Comparison of ENCODE assay signal across 28 cellular contexts in the genomic region with DNA sequence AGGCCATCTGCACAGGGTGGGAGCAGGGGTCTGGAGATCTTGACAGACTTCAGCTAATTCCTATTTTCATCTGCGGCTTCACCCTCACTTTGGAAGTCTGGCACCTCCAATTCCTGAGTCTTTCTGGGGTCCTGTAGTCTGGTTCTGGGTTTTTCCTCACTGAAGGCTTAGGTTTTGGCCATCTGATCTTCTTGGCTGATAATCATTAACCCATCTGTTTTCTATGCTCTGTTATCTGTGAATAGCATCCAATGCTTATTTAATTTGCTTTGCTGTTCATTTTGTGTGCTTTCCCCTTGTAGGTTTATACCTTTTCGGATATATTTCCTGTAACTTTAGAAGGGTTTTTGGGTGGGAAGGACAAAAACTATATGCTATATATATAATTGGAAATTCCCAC. TPM values are rescaled to one million over a fixed set of nuclear protein-coding genes. Genes with fewer than 3 reads are reported as not detected.
A peak's percentile ranks its signal among the peaks of the same experiment; 100 is the strongest.
DNase-seq lines count a peak whose midpoint lies in the region; ATAC-seq and TF ChIP-seq lines count a peak whose summit lies in the region.
"Had no signal": no experiment of that assay in that cellular context is flagged by ENCODE, and none has a peak within 500 bp of the region (broad histone marks: within the 10 kb centered on the region; RNA-seq: fewer than 3 reads in every experiment).

No MANE protein-coding gene starts in this region.

- H3K27me3 ChIP-seq in CD4-positive, alpha-beta memory T cell (ENCODE audit: insufficient read depth, low read length) = no peaks in the 10 kb centered on the region
- no peaks in the 10 kb centered on the region for H3K27me3 ChIP-seq in SJCRH30
- H3K27me3 ChIP-seq: cardiac muscle cell had no signal

- peaks cover 40% of the 10 kb centered on the region for H3K36me3 ChIP-seq in CD4-positive, alpha-beta memory T cell (ENCODE audit: insufficient read depth, low read length)
- peaks cover 34% of the 10 kb centered on the region for H3K36me3 ChIP-seq in SJCRH30

- H3K9me3 ChIP-seq in CD4-positive, alpha-beta memory T cell (ENCODE audit: control insufficient read depth in 1 of 2, low read length in 2 of 2) = no peaks in the 10 kb centered on the region
- H3K9me3 ChIP-seq in SJCRH30 (replicated peaks) = no peaks in the 10 kb centered on the region
- H3K9me3 ChIP-seq: thoracic aorta had no signal

- peak overlapping the region; percentile 2 for H3K27ac ChIP-seq in CD4-positive, alpha-beta memory T cell (ENCODE audit: low read depth, low read length)
- no peak overlapping the region for H3K27ac ChIP-seq in SJCRH30
- H3K27ac ChIP-seq: cardiac muscle cell, thoracic aorta had no signal

- POLR2A ChIA-PET in activated CD4-positive, alpha-beta T cell treated with anti-CD3 and anti-CD28 coated beads for 36 hours (lab: Charles Lee) = no interaction called here
- POLR2A ChIA-PET in CD4-positive, alpha-beta memory T cell (lab: Charles Lee; ENCODE audit: partially characterized antibody) = no interaction called here

- no peak overlapping the region for H3K4me3 ChIP-seq in CD4-positive, alpha-beta memory T cell (ENCODE audit: low read length in 2 of 2)
- no peak overlapping the region for H3K4me3 ChIP-seq in SJCRH30
- H3K4me3 ChIP-seq: cardiac muscle cell, thoracic aorta had no signal

- peak overlapping the region; percentile 47 for H3K27ac Mint-ChIP-seq in activated CD4-positive, alpha-beta T cell treated with anti-CD3 and anti-CD28 coated beads for 36 hours
- peak overlapping the region in 6 of 7 donors; percentile 19 to 86 (median 80) for H3K27ac Mint-ChIP-seq in CD4-positive, alpha-beta memory T cell
- peak overlapping the region; percentile 42 for H3K27ac Mint-ChIP-seq in activated T-helper 2 cell treated with anti-CD3 and anti-CD28 coated beads, Interferon-gamma antibody, Interleukin-2, Interleukin-4, amounts not matched to agents 10 μg/mL and 5 μg/mL and 100 μg/mL, durations not matched to agents 14 hours and 24 hours and 36 hours
- peak overlapping the region; percentile 74 to 81 for H3K27ac Mint-ChIP-seq in natural killer cell
- H3K27ac Mint-ChIP-seq: activated CD4-positive, alpha-beta T cell treated with anti-CD3 and anti-CD28 coated beads, Interleukin-2, amount 10 ng/mL, durations not matched to agents 7 days and 5 days; T-helper 1 cell treated with Interleukin-12 subunit alpha and Interleukin-12 subunit beta and Interleukin-4 antibody, amounts not matched to agents 30 μg/mL and 1 μg/mL, for 36 hours had no signal

- TF ChIP-seq CTCF in natural killer cell (IDR thresholded peaks at IDR 0.05) = no peak

- intact Hi-C loops in activated CD4-positive, alpha-beta T cell treated with anti-CD3 and anti-CD28 coated beads for 36 hours (cut with DNase I, micrococcal nuclease) = no loop called here
- intact Hi-C loops in CD4-positive, alpha-beta memory T cell (cut with micrococcal nuclease) = no loop called here
- intact Hi-C loops in activated T-helper 2 cell treated with anti-CD3 and anti-CD28 coated beads, Interferon-gamma antibody, Interleukin-2, Interleukin-4, amounts not matched to agents 10 μg/mL and 5 μg/mL and 100 μg/mL, durations not matched to agents 14 hours and 24 hours and 36 hours (cut with micrococcal nuclease) = no loop called here
- intact Hi-C loops in natural killer cell (cut with micrococcal nuclease) = no loop called here

- no peaks in the 10 kb centered on the region for H3K27me3 Mint-ChIP-seq in activated CD4-positive, alpha-beta T cell treated with anti-CD3 and anti-CD28 coated beads for 36 hours
- H3K27me3 Mint-ChIP-seq in CD4-positive, alpha-beta memory T cell = no peaks in the 10 kb centered on the region
- no peaks in the 10 kb centered on the region for H3K27me3 Mint-ChIP-seq in activated T-helper 2 cell treated with anti-CD3 and anti-CD28 coated beads, Interferon-gamma antibody, Interleukin-2, Interleukin-4, amounts not matched to agents 10 μg/mL and 5 μg/mL and 100 μg/mL, durations not matched to agents 14 hours and 24 hours and 36 hours (ENCODE audit: low read depth)
- H3K27me3 Mint-ChIP-seq in natural killer cell (ENCODE audit: low read depth in 2 of 2) = no peaks in the 10 kb centered on the region
- H3K27me3 Mint-ChIP-seq: activated CD4-positive, alpha-beta T cell treated with anti-CD3 and anti-CD28 coated beads, Interleukin-2, amount 10 ng/mL, durations not matched to agents 7 days and 5 days had no signal

- no peak overlapping the region for H3K4me3 Mint-ChIP-seq in activated CD4-positive, alpha-beta T cell treated with anti-CD3 and anti-CD28 coated beads for 36 hours
- peak overlapping the region in 7 of 8 donors; percentile 38 to 67 (median 57) for H3K4me3 Mint-ChIP-seq in CD4-positive, alpha-beta memory T cell
- no peak overlapping the region for H3K4me3 Mint-ChIP-seq in activated T-helper 2 cell treated with anti-CD3 and anti-CD28 coated beads, Interferon-gamma antibody, Interleukin-2, Interleukin-4, amounts not matched to agents 10 μg/mL and 5 μg/mL and 100 μg/mL, durations not matched to agents 14 hours and 24 hours and 36 hours (ENCODE audit: low read depth)
- peak overlapping the region; percentile 45 for H3K4me3 Mint-ChIP-seq in natural killer cell
- H3K4me3 Mint-ChIP-seq: activated CD4-positive, alpha-beta T cell treated with anti-CD3 and anti-CD28 coated beads, Interleukin-2, amount 10 ng/mL, durations not matched to agents 7 days and 5 days; neural crest cell; T-helper 1 cell treated with Interleukin-12 subunit alpha and Interleukin-12 subunit beta and Interleukin-4 antibody, amounts not matched to agents 30 μg/mL and 1 μg/mL, for 36 hours had no signal

- H3K9me3 Mint-ChIP-seq in activated CD4-positive, alpha-beta T cell treated with anti-CD3 and anti-CD28 coated beads for 36 hours (ENCODE audit: low read depth) = no peaks in the 10 kb centered on the region
- no peaks in the 10 kb centered on the region for H3K9me3 Mint-ChIP-seq in CD4-positive, alpha-beta memory T cell
- no peaks in the 10 kb centered on the region for H3K9me3 Mint-ChIP-seq in activated T-helper 2 cell treated with anti-CD3 and anti-CD28 coated beads, Interferon-gamma antibody, Interleukin-2, Interleukin-4, amounts not matched to agents 10 μg/mL and 5 μg/mL and 100 μg/mL, durations not matched to agents 14 hours and 24 hours and 36 hours
- no peaks in the 10 kb centered on the region for H3K9me3 Mint-ChIP-seq in natural killer cell
- H3K9me3 Mint-ChIP-seq: activated CD4-positive, alpha-beta T cell treated with anti-CD3 and anti-CD28 coated beads, Interleukin-2, amount 10 ng/mL, durations not matched to agents 7 days and 5 days; neural crest cell; T-helper 1 cell treated with Interleukin-12 subunit alpha and Interleukin-12 subunit beta and Interleukin-4 antibody, amounts not matched to agents 30 μg/mL and 1 μg/mL, for 36 hours had no signal

- CTCF ChIA-PET in activated CD4-positive, alpha-beta T cell treated with anti-CD3 and anti-CD28 coated beads for 36 hours (lab: Charles Lee) = interaction anchor here (4.2 kb wide), 1 partner anchor 15 kb away, joined by 52 read pairs; a partner anchor contains a TSS
- CTCF ChIA-PET in CD4-positive, alpha-beta memory T cell (lab: Charles Lee; ENCODE audit: partially characterized antibody) = interaction anchor here (0.7 to 5.3 kb wide), 6 partner anchors 10 to 320 kb away, joined by 3 to 67 read pairs (median 4); a partner anchor contains a TSS

- in situ Hi-C loops in KBM-7 (cut with MboI; ENCODE audit: low pct_unique_long_range_greater_than_20kb, low sequenced_read_pairs) = no loop called here

- H3K4me1 ChIP-seq in CD4-positive, alpha-beta memory T cell (ENCODE audit: insufficient read depth, low read length) = peaks cover 84% of the 10 kb centered on the region
- H3K4me1 ChIP-seq in SJCRH30 = no peaks in the 10 kb centered on the region

- ATAC-seq in activated CD4-positive, alpha-beta T cell treated with anti-CD3 and anti-CD28 coated beads for 36 hours = no peak
- ATAC-seq in natural killer cell = no peak
- ATAC-seq: esophagus mucosa, right cardiac atrium had no signal

- H3K36me3 Mint-ChIP-seq in activated CD4-positive, alpha-beta T cell treated with anti-CD3 and anti-CD28 coated beads for 36 hours (ENCODE audit: low read depth) = peaks cover 67% of the 10 kb centered on the region
- H3K36me3 Mint-ChIP-seq in CD4-positive, alpha-beta memory T cell = peaks cover 51 to 71% of the 10 kb centered on the region in 2 donors
- peaks cover 82% of the 10 kb centered on the region for H3K36me3 Mint-ChIP-seq in activated T-helper 2 cell treated with anti-CD3 and anti-CD28 coated beads, Interferon-gamma antibody, Interleukin-2, Interleukin-4, amounts not matched to agents 10 μg/mL and 5 μg/mL and 100 μg/mL, durations not matched to agents 14 hours and 24 hours and 36 hours (ENCODE audit: low read depth)
- peaks cover 25% of the 10 kb centered on the region for H3K36me3 Mint-ChIP-seq in natural killer cell

- DNase-seq in activated CD4-positive, alpha-beta T cell treated with anti-CD3 and anti-CD28 coated beads for 36 hours = no peak
- DNase-seq in activated CD4-positive, alpha-beta T cell treated with anti-CD3 and anti-CD28 coated beads for 4 hours = no peak
- no peak for DNase-seq in CD4-positive, alpha-beta memory T cell
- no peak for DNase-seq in activated T-helper 2 cell treated with anti-CD3 and anti-CD28 coated beads, Interferon-gamma antibody, Interleukin-2, Interleukin-4, amounts not matched to agents 10 μg/mL and 5 μg/mL and 100 μg/mL, durations not matched to agents 14 hours and 24 hours and 36 hours (ENCODE audit: low spot score)
- DNase-seq in natural killer cell = no peak
- no peak for DNase-seq in SJCRH30
- DNase-seq in NCI-H446 treated with DMSO at 0.1 percent for 48 hours (lab: John Stamatoyannopoulos, UW) = no peak
- no peak for DNase-seq in KBM-7
- DNase-seq: activated CD4-positive, alpha-beta T cell treated with anti-CD3 and anti-CD28 coated beads, Interleukin-2, amount 10 ng/mL, durations not matched to agents 7 days and 5 days; activated CD8-positive, alpha-beta memory T cell treated with anti-CD3 and anti-CD28 coated beads, Interleukin-2, amount 50 U/mL, for 4 hours; cortex of kidney; foreskin fibroblast; Kasumi-1; kidney; NCI-H146; right cardiac atrium; stimulated activated CD4-positive, alpha-beta T cell treated with anti-CD3 and anti-CD28 coated beads, Interleukin-4, amount 100 ng/mL, for 4 hours; stimulated activated naive CD4-positive, alpha-beta T cell treated with Interleukin-2 at 50 U/mL for 16 hours had no signal

- peaks cover 73% of the 10 kb centered on the region for H3K4me1 Mint-ChIP-seq in activated CD4-positive, alpha-beta T cell treated with anti-CD3 and anti-CD28 coated beads for 36 hours
- H3K4me1 Mint-ChIP-seq in CD4-positive, alpha-beta memory T cell = peaks cover 45 to 94% (median 68%) of the 10 kb centered on the region in 4 donors
- H3K4me1 Mint-ChIP-seq in activated T-helper 2 cell treated with anti-CD3 and anti-CD28 coated beads, Interferon-gamma antibody, Interleukin-2, Interleukin-4, amounts not matched to agents 10 μg/mL and 5 μg/mL and 100 μg/mL, durations not matched to agents 14 hours and 24 hours and 36 hours (ENCODE audit: low read depth) = peaks cover 43% of the 10 kb centered on the region
- peaks cover 71 to 72% of the 10 kb centered on the region in 2 donors for H3K4me1 Mint-ChIP-seq in natural killer cell

RNA-seq across cellular contexts. Expression of a gene that starts 17.6 kb away (rescaled TPM):
- 10 to 100 TPM; 40.0 to 40.2 TPM for total RNA-seq in activated CD4-positive, alpha-beta T cell treated with anti-CD3 and anti-CD28 coated beads for 36 hours
- 10 to 100 TPM; 76.1 to 79.3 TPM for total RNA-seq in CD4-positive, alpha-beta memory T cell
- 10 to 100 TPM in 1 of 2 donors, 1 to 10 TPM in 1; 8.4 to 20.1 TPM for polyA plus RNA-seq in CD4-positive, alpha-beta memory T cell
- total RNA-seq in activated T-helper 2 cell treated with anti-CD3 and anti-CD28 coated beads, Interferon-gamma antibody, Interleukin-2, Interleukin-4, amounts not matched to agents 10 μg/mL and 5 μg/mL and 100 μg/mL, durations not matched to agents 14 hours and 24 hours and 36 hours = 64.9 and 65.6 TPM in 2 replicates
- 10 to 100 TPM; 75.6 to 99.4 (median 88.4) TPM for total RNA-seq in natural killer cell
- total RNA-seq in SJCRH30 (2014; rRNA removed; shearing (Covaris generic)) = 19.4 and 22.6 TPM in 2 replicates

RNA-seq across cellular contexts. Expression of a gene that starts 26.9 kb away (rescaled TPM):
- total RNA-seq in activated CD4-positive, alpha-beta T cell treated with anti-CD3 and anti-CD28 coated beads for 36 hours = under 1 TPM; 0.19 to 0.30 TPM
- 1 to 10 TPM in 1 of 2 experiments, not detected in 1; 1.1 TPM for total RNA-seq in CD4-positive, alpha-beta memory T cell
- polyA plus RNA-seq in CD4-positive, alpha-beta memory T cell = under 1 TPM in 1 of 2 donors, not detected in 1; 0.75 TPM
- 0.98 and 2.1 TPM in 2 replicates for total RNA-seq in activated T-helper 2 cell treated with anti-CD3 and anti-CD28 coated beads, Interferon-gamma antibody, Interleukin-2, Interleukin-4, amounts not matched to agents 10 μg/mL and 5 μg/mL and 100 μg/mL, durations not matched to agents 14 hours and 24 hours and 36 hours
- 1 to 10 TPM; 1.4 to 2.6 (median 1.5) TPM for total RNA-seq in natural killer cell
- total RNA-seq in SJCRH30 (2014; rRNA removed; shearing (Covaris generic)) = not detected in 2 replicates
- total RNA-seq: A172, lower leg skin, NCI-H460, right cardiac atrium, RPMI7951, SK-MEL-5 had no signal

RNA-seq across cellular contexts. Expression of a gene that starts 55.1 kb away (rescaled TPM):
- total RNA-seq in activated CD4-positive, alpha-beta T cell treated with anti-CD3 and anti-CD28 coated beads for 36 hours = 10 to 100 TPM; 89.9 to 92.0 TPM
- total RNA-seq in CD4-positive, alpha-beta memory T cell = 10 to 100 TPM; 64.1 to 67.9 TPM
- 100 to 1,000 TPM; 131 to 155 TPM for polyA plus RNA-seq in CD4-positive, alpha-beta memory T cell
- total RNA-seq in activated T-helper 2 cell treated with anti-CD3 and anti-CD28 coated beads, Interferon-gamma antibody, Interleukin-2, Interleukin-4, amounts not matched to agents 10 μg/mL and 5 μg/mL and 100 μg/mL, durations not matched to agents 14 hours and 24 hours and 36 hours = 133 and 136 TPM in 2 replicates
- 100 to 1,000 TPM in 1 of 3 donors, 10 to 100 TPM in 2; 88.6 to 105 (median 99.3) TPM for total RNA-seq in natural killer cell
- 127 and 134 TPM in 2 replicates for total RNA-seq in SJCRH30 (2014; rRNA removed; shearing (Covaris generic))

Comparison
In these comparisons a context has a peak if more than half of its experiments do, and no peak if none do; other contexts are left out.
1. H3K4me3 Mint-ChIP-seq: peak in CD4-positive, alpha-beta memory T cell (7 of 8) and natural killer cell (single experiment); none in activated CD4-positive, alpha-beta T cell treated with anti-CD3 and anti-CD28 coated beads for 36 hours (single experiment) and activated T-helper 2 cell treated with anti-CD3 and anti-CD28 coated beads, Interferon-gamma antibody, Interleukin-2, Interleukin-4, amounts not matched to agents 10 μg/mL and 5 μg/mL and 100 μg/mL, durations not matched to agents 14 hours and 24 hours and 36 hours (single experiment).
2. Peak in every context shown above with its lines, with median percentiles within 50 percentile points of each other: H3K27ac Mint-ChIP-seq.